1 cellular context compared by ENCODE assay signal in the genomic region with DNA sequence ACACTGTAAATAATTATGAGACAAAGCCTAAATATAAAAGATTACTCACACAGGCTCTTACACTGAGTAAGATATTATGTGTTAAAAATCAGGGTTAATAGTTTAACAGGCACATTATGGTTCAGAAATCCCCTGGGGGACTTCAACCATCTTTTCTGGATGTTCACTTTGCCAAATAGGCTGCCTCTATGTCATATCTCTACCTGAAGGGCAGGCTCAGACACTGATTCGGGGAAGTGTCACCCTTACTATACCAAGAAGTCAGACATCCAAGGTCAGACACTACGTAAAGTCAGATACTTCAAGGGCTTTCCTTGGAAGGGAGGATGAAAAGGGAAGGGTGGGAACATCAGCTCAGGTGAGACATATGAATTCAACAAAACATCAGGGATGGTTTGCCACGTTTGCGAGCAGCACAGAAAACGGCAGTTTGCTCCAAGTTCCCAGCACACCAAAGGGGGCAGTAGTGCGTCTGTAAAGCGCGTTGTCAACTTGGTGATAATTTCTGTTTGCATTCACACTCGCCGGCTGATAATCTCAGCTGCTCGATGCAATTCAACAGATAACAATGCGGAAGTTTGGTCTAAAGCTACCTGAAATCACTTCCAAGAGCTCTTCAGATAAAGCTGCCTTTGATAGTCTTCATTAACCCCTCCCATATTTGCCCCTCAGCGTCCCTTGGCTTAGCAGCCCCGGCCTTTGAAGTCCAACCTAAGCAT.
TF ChIP-seq lines count a peak whose summit lies in the region.

No MANE protein-coding gene starts in this region.

TF ChIP-seq in HepG2, 621 proteins besides CTCF, POLR2A, EP300 and RAD21 (continued from another document and continues in another):
- TF ChIP-seq, protein P1, sequence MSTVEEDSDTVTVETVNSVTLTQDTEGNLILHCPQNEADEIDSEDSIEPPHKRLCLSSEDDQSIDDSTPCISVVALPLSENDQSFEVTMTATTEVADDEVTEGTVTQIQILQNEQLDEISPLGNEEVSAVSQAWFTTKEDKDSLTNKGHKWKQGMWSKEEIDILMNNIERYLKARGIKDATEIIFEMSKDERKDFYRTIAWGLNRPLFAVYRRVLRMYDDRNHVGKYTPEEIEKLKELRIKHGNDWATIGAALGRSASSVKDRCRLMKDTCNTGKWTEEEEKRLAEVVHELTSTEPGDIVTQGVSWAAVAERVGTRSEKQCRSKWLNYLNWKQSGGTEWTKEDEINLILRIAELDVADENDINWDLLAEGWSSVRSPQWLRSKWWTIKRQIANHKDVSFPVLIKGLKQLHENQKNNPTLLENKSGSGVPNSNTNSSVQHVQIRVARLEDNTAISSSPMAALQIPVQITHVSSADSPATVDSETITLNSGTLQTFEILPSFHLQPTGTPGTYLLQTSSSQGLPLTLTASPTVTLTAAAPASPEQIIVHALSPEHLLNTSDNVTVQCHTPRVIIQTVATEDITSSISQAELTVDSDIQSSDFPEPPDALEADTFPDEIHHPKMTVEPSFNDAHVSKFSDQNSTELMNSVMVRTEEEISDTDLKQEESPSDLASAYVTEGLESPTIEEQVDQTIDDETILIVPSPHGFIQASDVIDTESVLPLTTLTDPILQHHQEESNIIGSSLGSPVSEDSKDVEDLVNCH (CRISPR knock-in tag; IDR thresholded peaks at IDR 0.05) = no peak
- TF ChIP-seq ZNF891 (CRISPR knock-in tag; IDR thresholded peaks at IDR 0.05) (no peak), KDM5A (IDR thresholded peaks at IDR 0.05; ENCODE audit: borderline replicate concordance, low read length) (no peak), SIX4 (CRISPR knock-in tag; IDR thresholded peaks at IDR 0.05) (no peak), CC2D1A (CRISPR knock-in tag; IDR thresholded peaks at IDR 0.05) (0 out of 2 replicates have a peak, but pooled peaks have one; percentile 36), NCOR1 (IDR thresholded peaks at IDR 0.05; ENCODE audit: borderline replicate concordance, low read length) (no peak), GATAD1 (CRISPR knock-in tag; IDR thresholded peaks at IDR 0.05) (no peak), MAFG (CRISPR knock-in tag; IDR thresholded peaks at IDR 0.05) (no peak), TBX3 (IDR thresholded peaks at IDR 0.05; ENCODE audit: borderline replicate concordance) (peak; percentile 55; the same call in 1 of the 2 replicates), ZNF10 (CRISPR knock-in tag; IDR thresholded peaks at IDR 0.05; ENCODE audit: borderline replicate concordance, low read depth) (no peak), ZNF331 (CRISPR knock-in tag; IDR thresholded peaks at IDR 0.05) (no peak), ZNF781 (CRISPR knock-in tag; IDR thresholded peaks at IDR 0.05; ENCODE audit: borderline replicate concordance, not compliant biosample characterization) (peak; percentile 7), MTF1 (CRISPR knock-in tag; IDR thresholded peaks at IDR 0.05) (no peak), GLI4 (CRISPR knock-in tag; IDR thresholded peaks at IDR 0.05; ENCODE audit: borderline replicate concordance) (no peak), IKZF4 (CRISPR knock-in tag; IDR thresholded peaks at IDR 0.05; ENCODE audit: borderline replicate concordance, low read depth, not compliant biosample characterization) (no peak), POLR2AphosphoS5 (IDR thresholded peaks at IDR 0.05; ENCODE audit: low read depth, low read length) (no peak), YEATS2 (CRISPR knock-in tag; IDR thresholded peaks at IDR 0.05; ENCODE audit: borderline replicate concordance) (no peak), MIXL1 (CRISPR knock-in tag; IDR thresholded peaks at IDR 0.05) (0 out of 2 replicates have a peak, but pooled peaks have one; percentile 6), IKZF1 (IDR thresholded peaks at IDR 0.05) (no peak), POLR2G (IDR thresholded peaks at IDR 0.05; ENCODE audit: low read depth, low read length) (no peak), DNMT1 (CRISPR knock-in tag; IDR thresholded peaks at IDR 0.05) (no peak), ZNF256 (CRISPR knock-in tag; conservative IDR thresholded peaks at IDR 0.05) (no peak), SYNCRIP (IDR thresholded peaks at IDR 0.05; ENCODE audit: insufficient read depth, low read depth, low read length) (no peak), MAFF (IDR thresholded peaks at IDR 0.05; ENCODE audit: low read depth, low read length) (no peak), ZNF264 (CRISPR knock-in tag; IDR thresholded peaks at IDR 0.05) (0 out of 2 replicates have a peak, but pooled peaks have one; percentile 18), CENPX (CRISPR knock-in tag; IDR thresholded peaks at IDR 0.05) (no peak), CENPT (CRISPR knock-in tag; IDR thresholded peaks at IDR 0.05; ENCODE audit: low read depth) (no peak), GABPA (IDR thresholded peaks at IDR 0.05; ENCODE audit: low read depth, low read length) (no peak), GABPA (CRISPR knock-in tag; IDR thresholded peaks at IDR 0.05; ENCODE audit: low read depth) (0 out of 2 replicates have a peak, but pooled peaks have one; percentile 6), SAP130 (CRISPR knock-in tag; IDR thresholded peaks at IDR 0.05; ENCODE audit: low read depth) (peak; percentile 26; the same call in 1 of the 2 replicates), GABPB1 (CRISPR knock-in tag; IDR thresholded peaks at IDR 0.05) (no peak)
- TF ChIP-seq, protein P2, sequence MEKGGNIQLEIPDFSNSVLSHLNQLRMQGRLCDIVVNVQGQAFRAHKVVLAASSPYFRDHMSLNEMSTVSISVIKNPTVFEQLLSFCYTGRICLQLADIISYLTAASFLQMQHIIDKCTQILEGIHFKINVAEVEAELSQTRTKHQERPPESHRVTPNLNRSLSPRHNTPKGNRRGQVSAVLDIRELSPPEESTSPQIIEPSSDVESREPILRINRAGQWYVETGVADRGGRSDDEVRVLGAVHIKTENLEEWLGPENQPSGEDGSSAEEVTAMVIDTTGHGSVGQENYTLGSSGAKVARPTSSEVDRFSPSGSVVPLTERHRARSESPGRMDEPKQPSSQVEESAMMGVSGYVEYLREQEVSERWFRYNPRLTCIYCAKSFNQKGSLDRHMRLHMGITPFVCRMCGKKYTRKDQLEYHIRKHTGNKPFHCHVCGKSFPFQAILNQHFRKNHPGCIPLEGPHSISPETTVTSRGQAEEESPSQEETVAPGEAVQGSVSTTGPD (CRISPR knock-in tag; IDR thresholded peaks at IDR 0.05) = no peak
- TF ChIP-seq, protein P3, sequence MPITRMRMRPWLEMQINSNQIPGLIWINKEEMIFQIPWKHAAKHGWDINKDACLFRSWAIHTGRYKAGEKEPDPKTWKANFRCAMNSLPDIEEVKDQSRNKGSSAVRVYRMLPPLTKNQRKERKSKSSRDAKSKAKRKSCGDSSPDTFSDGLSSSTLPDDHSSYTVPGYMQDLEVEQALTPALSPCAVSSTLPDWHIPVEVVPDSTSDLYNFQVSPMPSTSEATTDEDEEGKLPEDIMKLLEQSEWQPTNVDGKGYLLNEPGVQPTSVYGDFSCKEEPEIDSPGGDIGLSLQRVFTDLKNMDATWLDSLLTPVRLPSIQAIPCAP (CRISPR knock-in tag; IDR thresholded peaks at IDR 0.05; ENCODE audit: low read depth) = no peak
- TF ChIP-seq, protein P4, sequence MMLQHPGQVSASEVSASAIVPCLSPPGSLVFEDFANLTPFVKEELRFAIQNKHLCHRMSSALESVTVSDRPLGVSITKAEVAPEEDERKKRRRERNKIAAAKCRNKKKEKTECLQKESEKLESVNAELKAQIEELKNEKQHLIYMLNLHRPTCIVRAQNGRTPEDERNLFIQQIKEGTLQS (CRISPR knock-in tag; IDR thresholded peaks at IDR 0.05) = no peak
- TF ChIP-seq, protein P5, sequence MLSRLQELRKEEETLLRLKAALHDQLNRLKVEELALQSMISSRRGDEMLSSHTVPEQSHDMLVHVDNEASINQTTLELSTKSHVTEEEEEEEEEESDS (CRISPR knock-in tag; IDR thresholded peaks at IDR 0.05; ENCODE audit: borderline replicate concordance) = 0 out of 2 replicates have a peak, but pooled peaks have one; percentile 52
- TF ChIP-seq, protein P6, sequence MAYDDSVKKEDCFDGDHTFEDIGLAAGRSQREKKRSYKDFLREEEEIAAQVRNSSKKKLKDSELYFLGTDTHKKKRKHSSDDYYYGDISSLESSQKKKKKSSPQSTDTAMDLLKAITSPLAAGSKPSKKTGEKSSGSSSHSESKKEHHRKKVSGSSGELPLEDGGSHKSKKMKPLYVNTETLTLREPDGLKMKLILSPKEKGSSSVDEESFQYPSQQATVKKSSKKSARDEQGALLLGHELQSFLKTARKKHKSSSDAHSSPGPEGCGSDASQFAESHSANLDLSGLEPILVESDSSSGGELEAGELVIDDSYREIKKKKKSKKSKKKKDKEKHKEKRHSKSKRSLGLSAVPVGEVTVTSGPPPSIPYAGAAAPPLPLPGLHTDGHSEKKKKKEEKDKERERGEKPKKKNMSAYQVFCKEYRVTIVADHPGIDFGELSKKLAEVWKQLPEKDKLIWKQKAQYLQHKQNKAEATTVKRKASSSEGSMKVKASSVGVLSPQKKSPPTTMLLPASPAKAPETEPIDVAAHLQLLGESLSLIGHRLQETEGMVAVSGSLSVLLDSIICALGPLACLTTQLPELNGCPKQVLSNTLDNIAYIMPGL (CRISPR knock-in tag; IDR thresholded peaks at IDR 0.05; ENCODE audit: borderline replicate concordance in 1 of 2, low read depth in 1 of 2) = peak; percentile 8 to 93; a peak in 2 of 4 replicates
- TF ChIP-seq, protein P7, sequence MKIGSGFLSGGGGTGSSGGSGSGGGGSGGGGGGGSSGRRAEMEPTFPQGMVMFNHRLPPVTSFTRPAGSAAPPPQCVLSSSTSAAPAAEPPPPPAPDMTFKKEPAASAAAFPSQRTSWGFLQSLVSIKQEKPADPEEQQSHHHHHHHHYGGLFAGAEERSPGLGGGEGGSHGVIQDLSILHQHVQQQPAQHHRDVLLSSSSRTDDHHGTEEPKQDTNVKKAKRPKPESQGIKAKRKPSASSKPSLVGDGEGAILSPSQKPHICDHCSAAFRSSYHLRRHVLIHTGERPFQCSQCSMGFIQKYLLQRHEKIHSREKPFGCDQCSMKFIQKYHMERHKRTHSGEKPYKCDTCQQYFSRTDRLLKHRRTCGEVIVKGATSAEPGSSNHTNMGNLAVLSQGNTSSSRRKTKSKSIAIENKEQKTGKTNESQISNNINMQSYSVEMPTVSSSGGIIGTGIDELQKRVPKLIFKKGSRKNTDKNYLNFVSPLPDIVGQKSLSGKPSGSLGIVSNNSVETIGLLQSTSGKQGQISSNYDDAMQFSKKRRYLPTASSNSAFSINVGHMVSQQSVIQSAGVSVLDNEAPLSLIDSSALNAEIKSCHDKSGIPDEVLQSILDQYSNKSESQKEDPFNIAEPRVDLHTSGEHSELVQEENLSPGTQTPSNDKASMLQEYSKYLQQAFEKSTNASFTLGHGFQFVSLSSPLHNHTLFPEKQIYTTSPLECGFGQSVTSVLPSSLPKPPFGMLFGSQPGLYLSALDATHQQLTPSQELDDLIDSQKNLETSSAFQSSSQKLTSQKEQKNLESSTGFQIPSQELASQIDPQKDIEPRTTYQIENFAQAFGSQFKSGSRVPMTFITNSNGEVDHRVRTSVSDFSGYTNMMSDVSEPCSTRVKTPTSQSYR (CRISPR knock-in tag; IDR thresholded peaks at IDR 0.05; ENCODE audit: borderline replicate concordance) = no peak
- TF ChIP-seq, protein P8, sequence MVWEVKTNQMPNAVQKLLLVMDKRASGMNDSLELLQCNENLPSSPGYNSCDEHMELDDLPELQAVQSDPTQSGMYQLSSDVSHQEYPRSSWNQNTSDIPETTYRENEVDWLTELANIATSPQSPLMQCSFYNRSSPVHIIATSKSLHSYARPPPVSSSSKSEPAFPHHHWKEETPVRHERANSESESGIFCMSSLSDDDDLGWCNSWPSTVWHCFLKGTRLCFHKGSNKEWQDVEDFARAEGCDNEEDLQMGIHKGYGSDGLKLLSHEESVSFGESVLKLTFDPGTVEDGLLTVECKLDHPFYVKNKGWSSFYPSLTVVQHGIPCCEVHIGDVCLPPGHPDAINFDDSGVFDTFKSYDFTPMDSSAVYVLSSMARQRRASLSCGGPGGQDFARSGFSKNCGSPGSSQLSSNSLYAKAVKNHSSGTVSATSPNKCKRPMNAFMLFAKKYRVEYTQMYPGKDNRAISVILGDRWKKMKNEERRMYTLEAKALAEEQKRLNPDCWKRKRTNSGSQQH (CRISPR knock-in tag; IDR thresholded peaks at IDR 0.05; ENCODE audit: low read depth) = no peak
- TF ChIP-seq, protein P9, sequence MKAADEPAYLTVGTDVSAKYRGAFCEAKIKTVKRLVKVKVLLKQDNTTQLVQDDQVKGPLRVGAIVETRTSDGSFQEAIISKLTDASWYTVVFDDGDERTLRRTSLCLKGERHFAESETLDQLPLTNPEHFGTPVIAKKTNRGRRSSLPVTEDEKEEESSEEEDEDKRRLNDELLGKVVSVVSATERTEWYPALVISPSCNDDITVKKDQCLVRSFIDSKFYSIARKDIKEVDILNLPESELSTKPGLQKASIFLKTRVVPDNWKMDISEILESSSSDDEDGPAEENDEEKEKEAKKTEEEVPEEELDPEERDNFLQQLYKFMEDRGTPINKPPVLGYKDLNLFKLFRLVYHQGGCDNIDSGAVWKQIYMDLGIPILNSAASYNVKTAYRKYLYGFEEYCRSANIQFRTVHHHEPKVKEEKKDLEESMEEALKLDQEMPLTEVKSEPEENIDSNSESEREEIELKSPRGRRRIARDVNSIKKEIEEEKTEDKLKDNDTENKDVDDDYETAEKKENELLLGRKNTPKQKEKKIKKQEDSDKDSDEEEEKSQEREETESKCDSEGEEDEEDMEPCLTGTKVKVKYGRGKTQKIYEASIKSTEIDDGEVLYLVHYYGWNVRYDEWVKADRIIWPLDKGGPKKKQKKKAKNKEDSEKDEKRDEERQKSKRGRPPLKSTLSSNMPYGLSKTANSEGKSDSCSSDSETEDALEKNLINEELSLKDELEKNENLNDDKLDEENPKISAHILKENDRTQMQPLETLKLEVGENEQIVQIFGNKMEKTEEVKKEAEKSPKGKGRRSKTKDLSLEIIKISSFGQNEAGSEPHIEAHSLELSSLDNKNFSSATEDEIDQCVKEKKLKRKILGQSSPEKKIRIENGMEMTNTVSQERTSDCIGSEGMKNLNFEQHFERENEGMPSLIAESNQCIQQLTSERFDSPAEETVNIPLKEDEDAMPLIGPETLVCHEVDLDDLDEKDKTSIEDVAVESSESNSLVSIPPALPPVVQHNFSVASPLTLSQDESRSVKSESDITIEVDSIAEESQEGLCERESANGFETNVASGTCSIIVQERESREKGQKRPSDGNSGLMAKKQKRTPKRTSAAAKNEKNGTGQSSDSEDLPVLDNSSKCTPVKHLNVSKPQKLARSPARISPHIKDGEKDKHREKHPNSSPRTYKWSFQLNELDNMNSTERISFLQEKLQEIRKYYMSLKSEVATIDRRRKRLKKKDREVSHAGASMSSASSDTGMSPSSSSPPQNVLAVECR (CRISPR knock-in tag; IDR thresholded peaks at IDR 0.05; ENCODE audit: borderline replicate concordance) = no peak
- TF ChIP-seq, protein P10, sequence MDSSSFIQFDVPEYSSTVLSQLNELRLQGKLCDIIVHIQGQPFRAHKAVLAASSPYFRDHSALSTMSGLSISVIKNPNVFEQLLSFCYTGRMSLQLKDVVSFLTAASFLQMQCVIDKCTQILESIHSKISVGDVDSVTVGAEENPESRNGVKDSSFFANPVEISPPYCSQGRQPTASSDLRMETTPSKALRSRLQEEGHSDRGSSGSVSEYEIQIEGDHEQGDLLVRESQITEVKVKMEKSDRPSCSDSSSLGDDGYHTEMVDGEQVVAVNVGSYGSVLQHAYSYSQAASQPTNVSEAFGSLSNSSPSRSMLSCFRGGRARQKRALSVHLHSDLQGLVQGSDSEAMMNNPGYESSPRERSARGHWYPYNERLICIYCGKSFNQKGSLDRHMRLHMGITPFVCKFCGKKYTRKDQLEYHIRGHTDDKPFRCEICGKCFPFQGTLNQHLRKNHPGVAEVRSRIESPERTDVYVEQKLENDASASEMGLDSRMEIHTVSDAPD (CRISPR knock-in tag; IDR thresholded peaks at IDR 0.05) = no peak
